ENCODE assay signal across 13 cellular contexts in the genomic region with DNA sequence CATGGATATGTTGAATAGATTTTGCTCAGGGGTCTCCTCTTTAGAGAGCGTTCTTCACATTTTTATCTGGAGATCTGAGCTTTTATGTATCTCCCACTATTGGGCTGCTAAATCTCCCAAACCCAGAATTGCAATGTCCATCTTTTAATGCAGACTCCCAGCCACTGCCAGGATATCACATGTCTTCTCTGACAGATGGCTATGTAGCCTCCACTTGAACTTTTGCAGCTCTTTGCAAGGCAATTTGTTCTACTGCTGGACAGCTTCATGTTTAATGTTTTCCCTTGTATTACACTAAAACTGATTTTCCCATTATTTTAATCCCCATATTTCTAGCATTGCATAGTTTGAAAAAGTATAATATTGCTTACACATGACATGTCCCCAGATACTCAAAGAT.
A peak's percentile ranks its signal among the peaks of the same experiment; 100 is the strongest.
DNase-seq lines count a peak whose midpoint lies in the region; ATAC-seq and TF ChIP-seq lines count a peak whose summit lies in the region.
"Had no signal": no experiment of that assay in that cellular context is flagged by ENCODE, and none has a peak within 500 bp of the region (broad histone marks: within the 10 kb centered on the region; RNA-seq: fewer than 3 reads in every experiment).

No MANE protein-coding gene starts in this region.

- no peak overlapping the region for H3K27ac Mint-ChIP-seq in natural killer cell
- no peak overlapping the region for H3K27ac Mint-ChIP-seq in natural killer cell treated with Interleukin-12 subunit alpha and Interleukin-12 subunit beta and Interleukin-15 and Interleukin-18, amount 100 ng/mL, for 72 hours

- no peak for DNase-seq in natural killer cell
- no peak for DNase-seq in natural killer cell treated with Interleukin-12 subunit alpha and Interleukin-12 subunit beta and Interleukin-15 and Interleukin-18, amount 100 ng/mL, for 72 hours (ENCODE audit: low spot score)
- peak; percentile 63 for DNase-seq in choroid plexus epithelial cell (ENCODE audit: low read depth)
- DNase-seq in myocyte (ENCODE audit: low read depth), result peak; percentile 24
- no peak for DNase-seq in stimulated activated naive CD4-positive, alpha-beta T cell treated with Interleukin-2 at 50 U/mL for 16 hours (lab: John Stamatoyannopoulos, UW)
- DNase-seq in activated CD8-positive, alpha-beta memory T cell treated with anti-CD3 and anti-CD28 coated beads, Interleukin-2, amount 50 U/mL, for 4 hours, result no peak
- DNase-seq: DMS153, NCI-H1048, NCI-H1436 treated with DMSO at 0.1 percent for 48 hours, NCI-H2081, NCI-H510A, PC-9 had no signal

- H3K27me3 Mint-ChIP-seq in natural killer cell (ENCODE audit: low read depth in 2 of 2), result peaks cover 0 to under 1% of the 10 kb centered on the region in 2 donors
- no peaks in the 10 kb centered on the region for H3K27me3 Mint-ChIP-seq in natural killer cell treated with Interleukin-12 subunit alpha and Interleukin-12 subunit beta and Interleukin-15 and Interleukin-18, amount 100 ng/mL, for 72 hours

- peaks cover 3% of the 10 kb centered on the region for H3K36me3 Mint-ChIP-seq in natural killer cell
- peaks cover 8% of the 10 kb centered on the region for H3K36me3 Mint-ChIP-seq in natural killer cell treated with Interleukin-12 subunit alpha and Interleukin-12 subunit beta and Interleukin-15 and Interleukin-18, amount 100 ng/mL, for 72 hours

- intact Hi-C loops in natural killer cell (cut with micrococcal nuclease), result no loop called here

- no peak for ATAC-seq in natural killer cell
- ATAC-seq in natural killer cell treated with Interleukin-12 subunit alpha and Interleukin-12 subunit beta and Interleukin-15 and Interleukin-18, amount 100 ng/mL, for 72 hours, result no peak
- no peak for ATAC-seq in GM19463 (IDR thresholded peaks at IDR 0.05; ENCODE audit: unreplicated experiment)

- H3K4me3 Mint-ChIP-seq in natural killer cell, result peak overlapping the region; percentile 21
- H3K4me3 Mint-ChIP-seq in natural killer cell treated with Interleukin-12 subunit alpha and Interleukin-12 subunit beta and Interleukin-15 and Interleukin-18, amount 100 ng/mL, for 72 hours, result no peak overlapping the region

- no peak overlapping the region for H3K4me3 ChIP-seq in choroid plexus epithelial cell (ENCODE audit: low read depth, low read length)
- H3K4me3 ChIP-seq: PC-9 had no signal

- peaks cover 25 to 32% of the 10 kb centered on the region in 2 donors for H3K4me1 Mint-ChIP-seq in natural killer cell
- peaks cover 26 to 32% of the 10 kb centered on the region in 2 donors for H3K4me1 Mint-ChIP-seq in natural killer cell treated with Interleukin-12 subunit alpha and Interleukin-12 subunit beta and Interleukin-15 and Interleukin-18, amount 100 ng/mL, for 72 hours (ENCODE audit: low read depth in 2 of 2)

- TF ChIP-seq CTCF in natural killer cell (IDR thresholded peaks at IDR 0.05), result no peak
- TF ChIP-seq CTCF in choroid plexus epithelial cell (conservative IDR thresholded peaks at IDR 0.05; ENCODE audit: low read depth, low read length), result no peak

- H3K9me3 Mint-ChIP-seq in natural killer cell, result no peaks in the 10 kb centered on the region
- H3K9me3 Mint-ChIP-seq in natural killer cell treated with Interleukin-12 subunit alpha and Interleukin-12 subunit beta and Interleukin-15 and Interleukin-18, amount 100 ng/mL, for 72 hours, result no peaks in the 10 kb centered on the region

Comparison
In these comparisons a context has a peak if more than half of its experiments do, and no peak if none do; other contexts are left out.
1. DNase-seq: peak in choroid plexus epithelial cell (single experiment) and myocyte (single experiment); none in natural killer cell (single experiment), natural killer cell treated with Interleukin-12 subunit alpha and Interleukin-12 subunit beta and Interleukin-15 and Interleukin-18, amount 100 ng/mL, for 72 hours (single experiment), stimulated activated naive CD4-positive, alpha-beta T cell treated with Interleukin-2 at 50 U/mL for 16 hours (single experiment) and activated CD8-positive, alpha-beta memory T cell treated with anti-CD3 and anti-CD28 coated beads, Interleukin-2, amount 50 U/mL, for 4 hours (single experiment).